In the genomic region with DNA sequence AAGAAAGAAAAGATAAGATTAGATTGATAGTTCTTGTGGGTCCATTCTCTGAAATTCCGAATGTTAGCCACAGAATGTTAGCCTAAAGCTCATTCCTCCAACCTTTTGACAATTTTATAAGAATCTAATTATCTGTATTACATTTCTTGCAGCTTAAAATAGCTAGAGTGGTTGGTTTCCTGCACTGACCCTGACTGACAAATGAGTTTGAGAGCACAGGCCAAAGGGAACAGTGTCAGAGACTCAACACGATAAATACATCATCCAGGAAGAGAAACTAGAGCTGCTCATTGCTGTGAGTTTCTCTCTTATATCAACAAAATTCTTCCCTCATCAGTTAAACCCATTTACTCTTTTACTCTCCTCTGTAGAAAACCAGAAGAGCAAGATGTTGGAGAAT, we compare ENCODE assay signal across 26 cellular contexts.
DNase-seq lines count a peak whose midpoint lies in the region; ATAC-seq, FAIRE-seq and TF ChIP-seq lines count a peak whose summit lies in the region.
"Had no signal": no experiment of that assay in that cellular context is flagged by ENCODE, and none has a peak within 500 bp of the region (broad histone marks: within the 10 kb centered on the region; RNA-seq: fewer than 3 reads in every experiment).

No MANE protein-coding gene starts in this region.

- no TSS peak for BruUV-seq in IMR-90 (replicated peaks; lab: Mats Ljungman, UMichigan)

- H3K9me3 ChIP-seq in IMR-90 (ENCODE audit: control insufficient read depth, insufficient read depth, low read length) = no peaks in the 10 kb centered on the region
- H3K9me3 ChIP-seq in astrocyte (ENCODE audit: insufficient read depth, low read depth, low read length) = no peaks in the 10 kb centered on the region
- H3K9me3 ChIP-seq in lower lobe of right lung = no peaks in the 10 kb centered on the region
- H3K9me3 ChIP-seq: A549; BE2C; BLaER1 treated with 17β-estradiol and CSF1 and Interleukin-3, amounts not matched to agents 10 nM and 100 nM had no signal

- H3K27me3 ChIP-seq in IMR-90 (ENCODE audit: control insufficient read depth, insufficient read depth, low read length) (peaks cover 3% of the 10 kb centered on the region; the same call in 1 of the 2 replicates), astrocyte (ENCODE audit: insufficient read depth, low read length) (no peaks in the 10 kb centered on the region), lower lobe of right lung (ENCODE audit: low read depth) (no peaks in the 10 kb centered on the region)
- H3K27me3 ChIP-seq: BLaER1 treated with 17β-estradiol and CSF1 and Interleukin-3, amounts not matched to agents 10 nM and 100 nM had no signal

- DNase-seq in IMR-90 (peak; percentile 18), astrocyte (ENCODE audit: low read depth) (peak; percentile 70), left kidney (ENCODE audit: low read depth, low spot score) (peak; percentile 63), omental fat pad (ENCODE audit: low spot score) (no peak), lower lobe of right lung (no peak)
- DNase-seq in activated naive CD4-positive, alpha-beta T cell (lab: John Stamatoyannopoulos, UW) = no peak
- DNase-seq: 8988T; ACHN; AML-193; BE2C; CD4-positive, alpha-beta T cell; CD8-positive, alpha-beta memory T cell; DMS 273 treated with DMSO at 0.1 percent for 48 hours; DMS79; EL; GDM1; H9 had no signal

- H3K27ac ChIP-seq in IMR-90 (ENCODE audit: insufficient read depth, low read length) (no peak overlapping the region), astrocyte (ENCODE audit: low read depth, low read length) (no peak overlapping the region), lower lobe of right lung (no peak overlapping the region)
- H3K27ac ChIP-seq: A549; BLaER1 treated with 17β-estradiol and CSF1 and Interleukin-3, amounts not matched to agents 10 nM and 100 nM had no signal

- dilution Hi-C loops in IMR-90 (cut with HindIII; ENCODE audit: low sequenced_read_pairs, unreplicated experiment) = no loop called here

- H3K27me3 Mint-ChIP-seq in astrocyte (ENCODE audit: low read depth, unreplicated experiment) = peaks cover 15% of the 10 kb centered on the region
- H3K27me3 Mint-ChIP-seq: CD4-positive, alpha-beta T cell had no signal

- ATAC-seq in IMR-90 (ENCODE audit: low read depth) (0 out of 2 replicates have a peak, but pooled peaks have one; percentile 48), omental fat pad (ENCODE audit: low FRiP score) (peak; percentile 28), lower lobe of right lung (no peak), HG02973 (IDR thresholded peaks at IDR 0.05; ENCODE audit: unreplicated experiment) (no peak)
- ATAC-seq: A549, GM12878, GM23338, HCT116 had no signal

- POLR2A ChIA-PET in IMR-90 (lab: Charles Lee; ENCODE audit: unreplicated experiment) = no interaction called here

- WGBS in IMR-90 (ENCODE audit: extremely low coverage in 2 of 2, insufficient read length in 1 of 2), 2 experiments = no CpG with 5 or more reads among the region's 2 CpGs

- H3K4me1 ChIP-seq in IMR-90 (ENCODE audit: control insufficient read depth, insufficient read depth, low read length) (no peaks in the 10 kb centered on the region), astrocyte (ENCODE audit: insufficient read depth, low read length) (no peaks in the 10 kb centered on the region), lower lobe of right lung (no peaks in the 10 kb centered on the region)
- H3K4me1 ChIP-seq: A549, BE2C had no signal

- no peaks in the 10 kb centered on the region for H3K79me1 ChIP-seq in IMR-90 (ENCODE audit: low read depth in 1 of 2, low read length in 2 of 2)

- H2AK5ac ChIP-seq in IMR-90 (ENCODE audit: low read depth, low read length) = no peak overlapping the region

- H2BK5ac ChIP-seq in IMR-90 (ENCODE audit: low read depth, low read length, poor library complexity, severe bottlenecking) = no peak overlapping the region

- H2BK15ac ChIP-seq in IMR-90 (ENCODE audit: low read depth, low read length) = no peak overlapping the region

- no peak overlapping the region for H3K9ac ChIP-seq in IMR-90 (ENCODE audit: low read depth, low read length)
- H3K9ac ChIP-seq in astrocyte (ENCODE audit: low read length) = no peak overlapping the region
- H3K9ac ChIP-seq: BLaER1 treated with 17β-estradiol and CSF1 and Interleukin-3, amounts not matched to agents 10 nM and 100 nM had no signal

- H3K23ac ChIP-seq in IMR-90 (ENCODE audit: low read depth, low read length) = no peak overlapping the region

- CTCF ChIA-PET in IMR-90 (lab: Yijun Ruan, JAX) = interaction anchor here (0.7 to 3.6 kb wide), 3 partner anchors 79 to 99 kb away, joined by 3 to 14 read pairs (median 3); partner anchors contain the start of gene PPM1J

- H2AFZ ChIP-seq in IMR-90 (replicated peaks; ENCODE audit: low read length, poor library complexity) (no peak overlapping the region), astrocyte (ENCODE audit: low read depth, low read length) (no peak overlapping the region)
- H2AFZ ChIP-seq: GM23338 had no signal

- no peak overlapping the region for H3K4me3 Mint-ChIP-seq in astrocyte (ENCODE audit: unreplicated experiment)
- H3K4me3 Mint-ChIP-seq: CD14-positive monocyte; CD4-positive, alpha-beta T cell; CD8-positive, alpha-beta memory T cell; GM23338; H9 had no signal

- H3K56ac ChIP-seq in IMR-90 (ENCODE audit: extremely low read depth, insufficient read depth, low read length) = no peak overlapping the region

- no peak for FAIRE-seq in astrocyte (lab: Jason Lieb, UNC)
- FAIRE-seq: A549, D721Med, GM12878, GM19239 had no signal

- no peak overlapping the region for H2BK20ac ChIP-seq in IMR-90 (ENCODE audit: low read depth, low read length)

- no peak overlapping the region for H4K8ac ChIP-seq in IMR-90 (ENCODE audit: low read depth in 2 of 2, low read length in 2 of 2)

- H3K9me1 ChIP-seq in IMR-90 (ENCODE audit: insufficient read depth, low read length) = no peaks in the 10 kb centered on the region

- no peak overlapping the region for H4K91ac ChIP-seq in IMR-90 (ENCODE audit: insufficient read depth, low read depth, low read length)

- no peak overlapping the region for H3K18ac ChIP-seq in IMR-90 (ENCODE audit: low read depth, low read length)

- no peak overlapping the region for H2AK9ac ChIP-seq in IMR-90 (replicated peaks; ENCODE audit: low read depth, low read length, poor library complexity)

- H4K5ac ChIP-seq in IMR-90 (ENCODE audit: low read depth, low read length) = no peak overlapping the region

- H3K4me1 Mint-ChIP-seq in astrocyte (ENCODE audit: low read depth, unreplicated experiment) = peaks cover 8% of the 10 kb centered on the region
- H3K4me1 Mint-ChIP-seq: CD14-positive monocyte; CD8-positive, alpha-beta memory T cell had no signal

- H3K4ac ChIP-seq in IMR-90 (ENCODE audit: low read depth, low read length) = no peak overlapping the region

- no peak overlapping the region for H3K4me2 ChIP-seq in IMR-90 (ENCODE audit: low read depth, low read length)
- H3K4me2 ChIP-seq in astrocyte (ENCODE audit: low read length) = no peak overlapping the region
- H3K4me2 ChIP-seq: A549; BLaER1 treated with 17β-estradiol and CSF1 and Interleukin-3, amounts not matched to agents 10 nM and 100 nM had no signal

- no peak for TF ChIP-seq POLR2A in IMR-90 (IDR thresholded peaks at IDR 0.05; ENCODE audit: low read depth, low read length)

- no peak for TF ChIP-seq RAD21 in IMR-90 (IDR thresholded peaks at IDR 0.05; ENCODE audit: low read length)

- no peak for TF ChIP-seq CTCF in IMR-90 (conservative IDR thresholded peaks at IDR 0.05; ENCODE audit: low read depth, low read length)
- TF ChIP-seq CTCF in astrocyte (IDR thresholded peaks at IDR 0.05; ENCODE audit: insufficient read depth, low read depth, low read length) = no peak
- TF ChIP-seq CTCF in omental fat pad (IDR thresholded peaks at IDR 0.05) = no peak
- TF ChIP-seq CTCF in lower lobe of right lung (IDR thresholded peaks at IDR 0.05) = no peak

- H3K27ac Mint-ChIP-seq in astrocyte (ENCODE audit: unreplicated experiment) = no peak overlapping the region
- H3K27ac Mint-ChIP-seq: CD14-positive monocyte; CD4-positive, alpha-beta T cell; CD8-positive, alpha-beta memory T cell; GM23338; H9 had no signal

- H3K36me3 ChIP-seq in IMR-90 (ENCODE audit: control insufficient read depth, insufficient read depth, low read length) = no peaks in the 10 kb centered on the region
- no peaks in the 10 kb centered on the region for H3K36me3 ChIP-seq in astrocyte (ENCODE audit: insufficient read depth, low read length)
- no peaks in the 10 kb centered on the region for H3K36me3 ChIP-seq in lower lobe of right lung
- H3K36me3 ChIP-seq: BE2C; BLaER1 treated with 17β-estradiol and CSF1 and Interleukin-3, amounts not matched to agents 10 nM and 100 nM had no signal

- no peaks in the 10 kb centered on the region for H3K36me3 Mint-ChIP-seq in astrocyte (ENCODE audit: low read depth, unreplicated experiment)
- H3K36me3 Mint-ChIP-seq: CD14-positive monocyte; CD8-positive, alpha-beta memory T cell had no signal

- no peaks in the 10 kb centered on the region for H3K9me3 Mint-ChIP-seq in astrocyte (ENCODE audit: unreplicated experiment)
- H3K9me3 Mint-ChIP-seq: CD4-positive, alpha-beta T cell; CD8-positive, alpha-beta memory T cell; GM23338; H9 had no signal

- H3K14ac ChIP-seq in IMR-90 (replicated peaks; ENCODE audit: low read depth, low read length) = no peak overlapping the region

- intact Hi-C loops in IMR-90 (cut with micrococcal nuclease) = no loop called here
- intact Hi-C loops in lower lobe of right lung (cut with DNase I) = no loop called here

- in situ Hi-C loops in IMR-90 (cut with MboI; ENCODE audit: low sequenced_read_pairs) = no loop called here

- H3K4me3 ChIP-seq in IMR-90 (ENCODE audit: insufficient read depth, low read depth, low read length) = no peak overlapping the region
- no peak overlapping the region for H3K4me3 ChIP-seq in astrocyte (ENCODE audit: insufficient read depth, low read depth, low read length)
- no peak overlapping the region for H3K4me3 ChIP-seq in lower lobe of right lung
- H3K4me3 ChIP-seq: A549; BLaER1 treated with 17β-estradiol and CSF1 and Interleukin-3, amounts not matched to agents 10 nM and 100 nM; GM12878; GM23338 had no signal

- H3K79me2 ChIP-seq in astrocyte (ENCODE audit: insufficient read depth, low read length) = no peaks in the 10 kb centered on the region

- H4K20me1 ChIP-seq in IMR-90 (ENCODE audit: insufficient read depth, low read length) (no peaks in the 10 kb centered on the region), astrocyte (ENCODE audit: insufficient read depth, low read length) (no peaks in the 10 kb centered on the region)
- H4K20me1 ChIP-seq: BLaER1 treated with 17β-estradiol and CSF1 and Interleukin-3, amounts not matched to agents 10 nM and 100 nM had no signal

- H2BK120ac ChIP-seq in IMR-90 (ENCODE audit: low read depth, low read length) = no peak overlapping the region

TF ChIP-seq in IMR-90, 13 proteins besides CTCF, POLR2A, EP300 and RAD21 (continues in another document):
- TF ChIP-seq FOS (IDR thresholded peaks at IDR 0.05; ENCODE audit: low read depth, low read length) (no peak), CEBPB (IDR thresholded peaks at IDR 0.05; ENCODE audit: low read depth, low read length) (no peak)

Comparison
In these comparisons a context has a peak if more than half of its experiments do, and no peak if none do; other contexts are left out.
1. ATAC-seq: peak in IMR-90 (single experiment) and omental fat pad (single experiment); none in lower lobe of right lung (0 of 2) and HG02973 (single experiment).
2. DNase-seq: peak in IMR-90 (single experiment), astrocyte (single experiment) and left kidney (single experiment); none in omental fat pad (single experiment), lower lobe of right lung (single experiment) and activated naive CD4-positive, alpha-beta T cell (0 of 4).